In the genomic region with DNA sequence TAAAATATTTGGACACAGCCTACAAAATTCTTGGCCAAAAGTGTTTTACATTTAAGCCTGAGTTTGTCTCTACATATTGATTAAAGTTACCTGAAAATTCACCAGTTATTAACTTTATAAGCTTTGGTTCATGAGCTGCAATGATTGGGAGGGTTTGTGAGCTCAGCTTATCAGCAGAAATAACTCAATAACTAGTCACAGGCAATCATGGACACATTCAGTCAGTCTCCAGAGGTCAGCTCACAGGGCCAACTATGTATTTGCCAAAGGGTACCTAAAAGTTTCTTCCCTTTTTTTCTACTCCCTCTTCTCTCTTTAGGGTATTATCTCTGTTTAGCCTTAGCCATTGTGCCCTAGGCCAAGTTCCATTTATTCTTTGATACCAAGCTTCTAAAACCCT, we compare ENCODE assay signal across 22 cellular contexts.
"Had no signal": no experiment of that assay in that cellular context is flagged by ENCODE, and none has a peak within 500 bp of the region (broad histone marks: within the 10 kb centered on the region; RNA-seq: fewer than 3 reads in every experiment).

No MANE protein-coding gene starts in this region.

- ATAC-seq: effector memory CD8-positive, alpha-beta T cell; esophagus mucosa; gastrocnemius medialis; heart right ventricle; left colon; left lung; left ventricle myocardium superior; lower lobe of right lung had no signal

- H3K27ac Mint-ChIP-seq: dendritic cell treated with granulocyte-macrophage colony-stimulating factor and Interleukin-4, amounts not matched to agents 40 ng/mL and 50 ng/mL, for 4 days; effector memory CD8-positive, alpha-beta T cell; endodermal cell; mesothelial cell of epicardium had no signal

- DNase-seq: colonic mucosa; cortex of kidney; effector CD8-positive, alpha-beta T cell; effector memory CD8-positive, alpha-beta T cell; endodermal cell; erythroblast; esophagus squamous epithelium; foreskin fibroblast; foreskin melanocyte; gastrocnemius medialis; glutamatergic neuron; head of caudate nucleus; heart right ventricle; hippocampal formation; left colon; left lung; left ventricle myocardium superior; lower lobe of right lung; mesenchymal stem cell had no signal

- H3K4me3 Mint-ChIP-seq: dendritic cell treated with granulocyte-macrophage colony-stimulating factor and Interleukin-4, amounts not matched to agents 40 ng/mL and 50 ng/mL, for 4 days; effector memory CD8-positive, alpha-beta T cell; endodermal cell; mesothelial cell of epicardium had no signal

- H3K4me1 Mint-ChIP-seq: endodermal cell had no signal

- H3K9me3 Mint-ChIP-seq: dendritic cell treated with granulocyte-macrophage colony-stimulating factor and Interleukin-4, amounts not matched to agents 40 ng/mL and 50 ng/mL, for 4 days; effector memory CD8-positive, alpha-beta T cell; endodermal cell; mesothelial cell of epicardium had no signal

- H3K36me3 Mint-ChIP-seq: mesothelial cell of epicardium had no signal

- H3K27me3 Mint-ChIP-seq: dendritic cell treated with granulocyte-macrophage colony-stimulating factor and Interleukin-4, amounts not matched to agents 40 ng/mL and 50 ng/mL, for 4 days had no signal
